In genomic region chr17:37225458-37225857, GRCh38 we compare ENCODE assay signal across 17 cellular contexts.
"Had no signal": no experiment of that assay in that cellular context is flagged by ENCODE, and none has a peak within 500 bp of the region (broad histone marks: within the 10 kb centered on the region; RNA-seq: fewer than 3 reads in every experiment).

No MANE protein-coding gene starts in this region.

- H3K9me3 Mint-ChIP-seq: activated CD4-positive, alpha-beta T cell treated with anti-CD3 and anti-CD28 coated beads, Interleukin-2, amount 10 ng/mL, durations not matched to agents 7 days and 5 days; activated naive CD4-positive, alpha-beta T cell treated with anti-CD3 and anti-CD28 coated beads, Interleukin-2, amount 50 U/mL, for 72 hours; stimulated activated naive CD8-positive, alpha-beta T cell treated with anti-CD3 and anti-CD28 coated beads, Interleukin-15, amount 100 ng/mL, for 72 hours had no signal

- H3K27me3 ChIP-seq: brain microvascular endothelial cell, dorsolateral prefrontal cortex, testis, upper lobe of right lung had no signal

- H3K4me3 ChIP-seq: dorsolateral prefrontal cortex, testis, upper lobe of right lung had no signal

- H3K4me1 ChIP-seq: parathyroid adenoma, testis, upper lobe of right lung had no signal

- H3K36me3 Mint-ChIP-seq: activated naive CD4-positive, alpha-beta T cell treated with anti-CD3 and anti-CD28 coated beads, Interleukin-2, amount 50 U/mL, for 72 hours had no signal

- H3K9ac ChIP-seq: parathyroid adenoma had no signal

- DNase-seq: activated CD4-positive, alpha-beta T cell treated with anti-CD3 and anti-CD28 coated beads, Interleukin-2, amount 10 ng/mL, durations not matched to agents 7 days and 5 days; activated CD4-positive, CD25-positive, alpha-beta regulatory T cell; activated CD8-positive, alpha-beta memory T cell treated with anti-CD3 and anti-CD28 coated beads for 24 hours; activated T-cell treated with anti-CD3 and anti-CD28 coated beads for 4 hours; amniotic stem cell; brain microvascular endothelial cell; dorsolateral prefrontal cortex; foreskin melanocyte; head of caudate nucleus; kidney glomerular epithelial cell; stimulated activated CD4-positive, alpha-beta T cell treated with anti-CD3 and anti-CD28 coated beads, Interleukin-15, amount 100 ng/mL, for 24 hours; stimulated activated CD4-positive, alpha-beta T cell treated with anti-CD3 and anti-CD28 coated beads, Interleukin-4, amount 100 ng/mL, for 4 hours; stimulated activated naive CD8-positive, alpha-beta T cell treated with anti-CD3 and anti-CD28 coated beads, Interleukin-15, amount 100 ng/mL, for 72 hours; testis; upper lobe of right lung had no signal

- H3K27me3 Mint-ChIP-seq: activated CD4-positive, alpha-beta T cell treated with anti-CD3 and anti-CD28 coated beads, Interleukin-2, amount 10 ng/mL, durations not matched to agents 7 days and 5 days; stimulated activated naive CD8-positive, alpha-beta T cell treated with anti-CD3 and anti-CD28 coated beads, Interleukin-15, amount 100 ng/mL, for 72 hours had no signal

- H3K4me3 Mint-ChIP-seq: activated CD4-positive, alpha-beta T cell treated with anti-CD3 and anti-CD28 coated beads, Interleukin-2, amount 10 ng/mL, durations not matched to agents 7 days and 5 days; stimulated activated naive CD8-positive, alpha-beta T cell treated with anti-CD3 and anti-CD28 coated beads, Interleukin-15, amount 100 ng/mL, for 72 hours had no signal

- H3K27ac Mint-ChIP-seq: activated CD4-positive, alpha-beta T cell treated with anti-CD3 and anti-CD28 coated beads, Interleukin-2, amount 10 ng/mL, durations not matched to agents 7 days and 5 days; activated naive CD4-positive, alpha-beta T cell treated with anti-CD3 and anti-CD28 coated beads, Interleukin-2, amount 50 U/mL, for 72 hours had no signal

- H3K9me3 ChIP-seq: testis, upper lobe of right lung had no signal

- ATAC-seq: activated naive CD4-positive, alpha-beta T cell treated with anti-CD3 and anti-CD28 coated beads, Interleukin-2, amount 50 U/mL, for 72 hours; stimulated activated naive CD8-positive, alpha-beta T cell treated with anti-CD3 and anti-CD28 coated beads, Interleukin-15, amount 100 ng/mL, for 72 hours; upper lobe of right lung had no signal

- H3K27ac ChIP-seq: brain microvascular endothelial cell, parathyroid adenoma, testis, upper lobe of right lung had no signal
